1 cellular context compared by ENCODE assay signal in genomic region chr22:40434101-40434500, GRCh38.
TF ChIP-seq lines count a peak whose summit lies in the region.

No MANE protein-coding gene starts in this region.

TF ChIP-seq in endothelial cell of umbilical vein, 7 proteins besides CTCF, POLR2A, EP300 and RAD21:
- TF ChIP-seq FOS (IDR thresholded peaks at IDR 0.05; ENCODE audit: borderline replicate concordance, insufficient read depth, low read length) (no peak), GATA2 (IDR thresholded peaks at IDR 0.05; ENCODE audit: insufficient read depth, insufficient read length, low read depth, low read length) (no peak)
TF ChIP-seq in endothelial cell of umbilical vein: peak in this region for 0.
